19 cellular contexts compared by ENCODE assay signal in the genomic region with DNA sequence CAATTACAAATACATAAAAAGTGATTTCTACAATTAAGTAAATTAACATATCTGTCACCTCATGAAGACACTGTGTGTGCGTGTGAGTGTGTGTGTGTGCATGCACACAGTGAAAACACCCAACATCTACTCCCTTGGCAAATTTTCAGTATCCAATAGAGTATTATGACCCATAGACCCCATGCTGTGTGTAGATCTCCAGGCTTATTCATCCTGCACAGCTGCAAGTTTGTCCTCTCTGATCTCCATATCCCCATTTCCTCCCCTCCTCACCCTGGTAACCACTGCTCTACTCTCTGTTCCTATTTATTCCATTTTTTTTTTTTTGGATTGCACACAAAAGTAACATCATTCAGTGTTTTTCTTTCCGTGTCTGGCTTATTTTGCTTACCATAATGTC.
A peak's percentile ranks its signal among the peaks of the same experiment; 100 is the strongest.
DNase-seq lines count a peak whose midpoint lies in the region; TF ChIP-seq lines count a peak whose summit lies in the region.
"Had no signal": no experiment of that assay in that cellular context is flagged by ENCODE, and none has a peak within 500 bp of the region (broad histone marks: within the 10 kb centered on the region; RNA-seq: fewer than 3 reads in every experiment).

No MANE protein-coding gene starts in this region.

- H3K27ac Mint-ChIP-seq in HFFc6: no peak overlapping the region
- H3K27ac Mint-ChIP-seq: CD4-positive, alpha-beta T cell; IgD-negative memory B cell had no signal

- no peak for TF ChIP-seq CTCF in choroid plexus epithelial cell (conservative IDR thresholded peaks at IDR 0.05; ENCODE audit: low read depth, low read length)
- no peak for TF ChIP-seq CTCF in HFFc6 (IDR thresholded peaks at IDR 0.05)

- peaks cover 53% of the 10 kb centered on the region for H3K9me3 Mint-ChIP-seq in HFFc6

- H3K27me3 Mint-ChIP-seq in HFFc6 (ENCODE audit: insufficient read depth): peaks cover 2% of the 10 kb centered on the region; the same call in 1 of the 2 replicates
- H3K27me3 Mint-ChIP-seq: CD4-positive, alpha-beta T cell had no signal

- DNase-seq in NCI-H2227 (lab: John Stamatoyannopoulos, UW; ENCODE audit: unreplicated experiment): peak; percentile 8
- DNase-seq in NCI-H2227 treated with DMSO at 0.1 percent for 48 hours (lab: John Stamatoyannopoulos, UW): no peak
- peak; percentile 67 for DNase-seq in NCI-H345 treated with DMSO at 0.1 percent for 48 hours (lab: John Stamatoyannopoulos, UW; ENCODE audit: unreplicated experiment)
- DNase-seq in choroid plexus epithelial cell (ENCODE audit: low read depth): peak; percentile 32
- peak; percentile 82 for DNase-seq in smooth muscle cell of the brain vasculature (ENCODE audit: low read depth, low spot score)
- no peak for DNase-seq in HFFc6
- no peak for DNase-seq in NCI-H510A (lab: John Stamatoyannopoulos, UW)
- DNase-seq in stimulated activated CD4-positive, alpha-beta T cell treated with anti-CD3 and anti-CD28 coated beads, Interleukin-15, amount 100 ng/mL, for 24 hours: no peak
- DNase-seq: AML-193; CD4-positive, alpha-beta T cell; GOT3; NCI-H1105; NCI-H446; NCI-H526; Right ventricle myocardium superior; RPMI8226; T-helper 1 cell had no signal

- no peak overlapping the region for H3K4me3 Mint-ChIP-seq in HFFc6
- H3K4me3 Mint-ChIP-seq: CD4-positive, alpha-beta T cell; IgD-negative memory B cell had no signal

- H3K4me3 ChIP-seq in choroid plexus epithelial cell (ENCODE audit: low read depth, low read length): no peak overlapping the region
- H3K4me3 ChIP-seq: BLaER1 treated with 17β-estradiol and CSF1 and Interleukin-3, amounts not matched to agents 10 nM and 100 nM had no signal

- H3K4me1 Mint-ChIP-seq in HFFc6 (ENCODE audit: low read depth): no peaks in the 10 kb centered on the region

- H3K36me3 Mint-ChIP-seq in HFFc6 (ENCODE audit: low read depth): peaks cover 4% of the 10 kb centered on the region

Comparison
In these comparisons a context has a peak if more than half of its experiments do, and no peak if none do; other contexts are left out.
1. DNase-seq: peak in NCI-H2227 (single experiment), NCI-H345 treated with DMSO at 0.1 percent for 48 hours (single experiment), choroid plexus epithelial cell (single experiment) and smooth muscle cell of the brain vasculature (single experiment); none in NCI-H2227 treated with DMSO at 0.1 percent for 48 hours (single experiment), HFFc6 (single experiment), NCI-H510A (single experiment) and stimulated activated CD4-positive, alpha-beta T cell treated with anti-CD3 and anti-CD28 coated beads, Interleukin-15, amount 100 ng/mL, for 24 hours (single experiment).